ENCODE assay signal across 20 cellular contexts in genomic region chr5:62124266-62124665, GRCh38.
DNase-seq lines count a peak whose midpoint lies in the region; ATAC-seq and TF ChIP-seq lines count a peak whose summit lies in the region.
"Had no signal": no experiment of that assay in that cellular context is flagged by ENCODE, and none has a peak within 500 bp of the region (broad histone marks: within the 10 kb centered on the region; RNA-seq: fewer than 3 reads in every experiment).

No MANE protein-coding gene starts in this region.

- H3K27ac Mint-ChIP-seq in GM23338: no peak overlapping the region
- H3K27ac Mint-ChIP-seq in neural progenitor cell: no peak overlapping the region
- no peak overlapping the region for H3K27ac Mint-ChIP-seq in progenitor cell of endocrine pancreas
- H3K27ac Mint-ChIP-seq: CD8-positive, alpha-beta memory T cell; T-helper 17 cell had no signal

- H3K4me3 Mint-ChIP-seq in GM23338 (no peak overlapping the region), neural progenitor cell (no peak overlapping the region), progenitor cell of endocrine pancreas (ENCODE audit: low read depth) (no peak overlapping the region)
- H3K4me3 Mint-ChIP-seq: CD8-positive, alpha-beta memory T cell; T-helper 17 cell had no signal

- H3K9me3 ChIP-seq in neural progenitor cell (ENCODE audit: low read depth): no peaks in the 10 kb centered on the region
- H3K9me3 ChIP-seq: Peyer's patch, SJSA1 had no signal

- no peak overlapping the region for H3K9ac ChIP-seq in neural progenitor cell

- H3K36me3 Mint-ChIP-seq in GM23338 (ENCODE audit: low read depth) (no peaks in the 10 kb centered on the region; the same call in 2 of the 3 replicates), neural progenitor cell (no peaks in the 10 kb centered on the region), progenitor cell of endocrine pancreas (ENCODE audit: insufficient read depth) (no peaks in the 10 kb centered on the region)
- H3K36me3 Mint-ChIP-seq: CD8-positive, alpha-beta memory T cell had no signal

- H3K27me3 ChIP-seq in GM23338 (ENCODE audit: insufficient read depth) (no peaks in the 10 kb centered on the region), neural progenitor cell (no peaks in the 10 kb centered on the region)
- H3K27me3 ChIP-seq: Peyer's patch, SJSA1 had no signal

- no peaks in the 10 kb centered on the region for H3K79me2 ChIP-seq in GM23338 (replicated peaks; ENCODE audit: insufficient read depth)
- H3K79me2 ChIP-seq in neural progenitor cell (ENCODE audit: low read depth): no peaks in the 10 kb centered on the region

- H3F3A ChIP-seq in GM23338 (replicated peaks; ENCODE audit: low read depth): no peaks in the 10 kb centered on the region
- H3F3A ChIP-seq in neural progenitor cell (ENCODE audit: low read depth): no peaks in the 10 kb centered on the region

- H3K4me1 ChIP-seq in GM23338 (ENCODE audit: insufficient read depth) (no peaks in the 10 kb centered on the region), neural progenitor cell (peaks cover 11% of the 10 kb centered on the region)
- H3K4me1 ChIP-seq: Peyer's patch, SJSA1 had no signal

- no peaks in the 10 kb centered on the region for H3K36me3 ChIP-seq in GM23338 (ENCODE audit: insufficient read depth)
- no peaks in the 10 kb centered on the region for H3K36me3 ChIP-seq in neural progenitor cell
- H3K36me3 ChIP-seq: Peyer's patch, SJSA1 had no signal

- H3K9me3 Mint-ChIP-seq in GM23338 (peaks cover 2% of the 10 kb centered on the region; the same call in 2 of the 3 replicates), neural progenitor cell (no peaks in the 10 kb centered on the region), progenitor cell of endocrine pancreas (ENCODE audit: low read depth) (peaks cover 4% of the 10 kb centered on the region)
- H3K9me3 Mint-ChIP-seq: CD8-positive, alpha-beta memory T cell had no signal

- peaks cover 19% of the 10 kb centered on the region for H3K9me2 ChIP-seq in GM23338 (ENCODE audit: insufficient read depth)

- H3K27ac ChIP-seq in GM23338 (ENCODE audit: low read depth): no peak overlapping the region
- peak overlapping the region; percentile 29 for H3K27ac ChIP-seq in neural progenitor cell
- H3K27ac ChIP-seq: Peyer's patch, SJSA1 had no signal

- H2AFZ ChIP-seq in GM23338 (peak overlapping the region; percentile 69), neural progenitor cell (replicated peaks) (peak overlapping the region; percentile 57)

- H3K27me3 Mint-ChIP-seq in GM23338 (ENCODE audit: insufficient read depth, low read depth, poor library complexity) (peaks cover 9% of the 10 kb centered on the region), neural progenitor cell (ENCODE audit: insufficient read depth, low read depth) (peaks cover 2% of the 10 kb centered on the region), progenitor cell of endocrine pancreas (no peaks in the 10 kb centered on the region)

- TF ChIP-seq CTCF in GM23338 (conservative IDR thresholded peaks at IDR 0.05; ENCODE audit: low read depth in 2 of 2) (no peak), neural progenitor cell (IDR thresholded peaks at IDR 0.05) (no peak), progenitor cell of endocrine pancreas (IDR thresholded peaks at IDR 0.05; ENCODE audit: unreplicated experiment) (no peak)

- H4K20me1 ChIP-seq in GM23338 (replicated peaks; ENCODE audit: insufficient read depth): no peaks in the 10 kb centered on the region
- no peaks in the 10 kb centered on the region for H4K20me1 ChIP-seq in neural progenitor cell (ENCODE audit: low read depth)

- DNase-seq in GM23338 (ENCODE audit: low spot score) (peak; percentile 35), NCI-H1092 treated with DMSO at 0.1 percent for 48 hours (lab: John Stamatoyannopoulos, UW) (peak; percentile 77), NCI-H774 (lab: John Stamatoyannopoulos, UW) (peak; percentile 78), neural progenitor cell (ENCODE audit: low spot score) (peak; percentile 26), progenitor cell of endocrine pancreas (ENCODE audit: low spot score, unreplicated experiment) (no peak), SW480 (ENCODE audit: low spot score) (no peak)
- DNase-seq: ACHN; C1 segment of cervical spinal cord; CD8-positive, alpha-beta memory T cell; DMS79 treated with DMSO at 0.1 percent for 48 hours; KG1; NCI-H1436 treated with DMSO at 0.1 percent for 48 hours; NCI-H2029; NCI-H510A treated with DMSO at 0.1 percent for 48 hours; NK-92 treated with Interleukin-12 subunit alpha and Interleukin-12 subunit beta, amount 100 ng/mL, for 24 hours; Peyer's patch; T-helper 17 cell had no signal

- H3K4me3 ChIP-seq in GM23338 (no peak overlapping the region), neural progenitor cell (no peak overlapping the region)
- H3K4me3 ChIP-seq: Peyer's patch, SJSA1 had no signal

- peaks cover 4% of the 10 kb centered on the region; the same call in 2 of the 3 replicates for H3K4me1 Mint-ChIP-seq in GM23338
- peaks cover 14% of the 10 kb centered on the region for H3K4me1 Mint-ChIP-seq in neural progenitor cell
- no peaks in the 10 kb centered on the region for H3K4me1 Mint-ChIP-seq in progenitor cell of endocrine pancreas (ENCODE audit: low read depth)
- H3K4me1 Mint-ChIP-seq: CD8-positive, alpha-beta memory T cell; T-helper 17 cell had no signal

- H3K4me2 ChIP-seq in GM23338 (no peak overlapping the region), neural progenitor cell (peak overlapping the region; percentile 3)

- ATAC-seq in GM23338: peak; percentile 86
- no peak for ATAC-seq in HG03039 (IDR thresholded peaks at IDR 0.05; ENCODE audit: unreplicated experiment)
- ATAC-seq: HepG2, T-helper 17 cell had no signal

TF ChIP-seq in GM23338, 12 proteins besides CTCF, POLR2A, EP300 and RAD21 (continues in another document):
- no peak for TF ChIP-seq STAT1 (IDR thresholded peaks at IDR 0.05; ENCODE audit: unreplicated experiment)
- TF ChIP-seq ZNF114 (CRISPR knock-in tag; IDR thresholded peaks at IDR 0.05): no peak
- no peak for TF ChIP-seq CREB1 (CRISPR knock-in tag; IDR thresholded peaks at IDR 0.05; ENCODE audit: low read depth)
- TF ChIP-seq EZH2phosphoT487 (IDR thresholded peaks at IDR 0.05; ENCODE audit: unreplicated experiment): no peak
- TF ChIP-seq ZNF462 (CRISPR knock-in tag; IDR thresholded peaks at IDR 0.05): no peak
- no peak for TF ChIP-seq EZH2 (IDR thresholded peaks at IDR 0.05; ENCODE audit: low read depth, unreplicated experiment)
- no peak for TF ChIP-seq NANOG (IDR thresholded peaks at IDR 0.05; ENCODE audit: borderline replicate concordance)
- no peak for TF ChIP-seq JUNB (IDR thresholded peaks at IDR 0.05; ENCODE audit: unreplicated experiment)
- TF ChIP-seq POLR2AphosphoS5 (IDR thresholded peaks at IDR 0.05; ENCODE audit: low read depth): no peak

Comparison
In these comparisons a context has a peak if more than half of its experiments do, and no peak if none do; other contexts are left out.
1. DNase-seq: peak in GM23338 (single experiment), NCI-H1092 treated with DMSO at 0.1 percent for 48 hours (single experiment), NCI-H774 (single experiment) and neural progenitor cell (single experiment); none in progenitor cell of endocrine pancreas (single experiment) and SW480 (single experiment).